21 cellular contexts compared by ENCODE assay signal in the genomic region with DNA sequence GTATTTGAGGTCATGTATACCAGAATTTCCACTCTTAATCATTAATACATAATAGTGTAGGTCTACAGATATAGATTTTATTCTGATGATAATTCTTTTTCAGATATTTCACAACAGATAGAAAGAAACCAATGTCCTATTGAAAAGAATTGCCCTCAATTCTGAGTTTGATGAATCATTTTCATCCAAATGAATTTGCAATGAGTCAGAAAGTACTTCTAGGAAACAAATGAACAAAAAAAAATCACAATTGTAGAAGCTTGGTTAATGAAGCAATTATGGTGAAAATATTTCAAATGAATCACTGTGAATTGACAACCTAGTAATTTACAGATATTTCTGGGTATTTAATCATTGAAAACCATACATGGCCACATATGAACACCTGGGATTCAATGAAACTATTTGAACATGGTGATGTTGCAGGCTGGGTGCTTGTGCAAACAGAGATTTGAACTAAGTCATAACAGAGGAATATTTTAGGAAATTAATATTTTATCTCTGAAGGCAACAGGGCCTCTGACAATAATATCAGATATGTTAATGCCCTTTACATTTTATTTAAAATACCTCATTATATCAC.
A peak's percentile ranks its signal among the peaks of the same experiment; 100 is the strongest.
DNase-seq lines count a peak whose midpoint lies in the region; FAIRE-seq and TF ChIP-seq lines count a peak whose summit lies in the region.
"Had no signal": no experiment of that assay in that cellular context is flagged by ENCODE, and none has a peak within 500 bp of the region (broad histone marks: within the 10 kb centered on the region; RNA-seq: fewer than 3 reads in every experiment).

No MANE protein-coding gene starts in this region.

- TF ChIP-seq CTCF in astrocyte (IDR thresholded peaks at IDR 0.05; ENCODE audit: insufficient read depth, low read depth, low read length) = no peak
- TF ChIP-seq CTCF in ascending aorta (IDR thresholded peaks at IDR 0.05) = no peak

- H3K9ac ChIP-seq in astrocyte (ENCODE audit: low read length) = no peak overlapping the region
- H3K9ac ChIP-seq: SK-N-SH had no signal

- H3K27me3 ChIP-seq in astrocyte (ENCODE audit: insufficient read depth, low read length) (no peaks in the 10 kb centered on the region), ascending aorta (no peaks in the 10 kb centered on the region)
- H3K27me3 ChIP-seq: thyroid gland had no signal

- H3K4me3 ChIP-seq in astrocyte (ENCODE audit: insufficient read depth, low read depth, low read length) = no peak overlapping the region
- no peak overlapping the region for H3K4me3 ChIP-seq in ascending aorta
- H3K4me3 ChIP-seq: A549, thyroid gland had no signal

- DNase-seq in AG08395 (ENCODE audit: low spot score) (peak; percentile 12), astrocyte (ENCODE audit: low read depth) (peak; percentile 56), foreskin melanocyte (peak; percentile 5), ascending aorta (ENCODE audit: low spot score in 2 of 2) (no peak), posterior cingulate gyrus (no peak), hippocampal formation (lab: John Stamatoyannopoulos, UW) (no peak), NCI-H187 (lab: John Stamatoyannopoulos, UW) (no peak)
- DNase-seq: activated naive CD8-positive, alpha-beta T cell treated with anti-CD3 and anti-CD28 coated beads, Interleukin-2, amount 50 U/mL, for 24 hours; DMS53; hypothalamus; NCI-H1105 treated with DMSO at 0.1 percent for 48 hours; NCI-H82; retina; SK-N-SH; stimulated activated naive B cell treated with anti-CD40 and anti-IgM and Interleukin-4, amounts not matched to agents 10 μg/mL and 1 μg/mL and 100 μg/mL, for 72 hours; T-helper 9 cell; thyroid gland had no signal

- H3K79me2 ChIP-seq in astrocyte (ENCODE audit: insufficient read depth, low read length) = no peaks in the 10 kb centered on the region

- no peak overlapping the region for H3K4me3 Mint-ChIP-seq in astrocyte (ENCODE audit: unreplicated experiment)
- H3K4me3 Mint-ChIP-seq: activated naive CD8-positive, alpha-beta T cell treated with anti-CD3 and anti-CD28 coated beads, Interleukin-2, amount 50 U/mL, for 24 hours; central memory CD8-positive, alpha-beta T cell; neural crest cell; stimulated activated naive B cell treated with anti-CD40 and anti-IgM and Interleukin-4, amounts not matched to agents 10 μg/mL and 1 μg/mL and 100 μg/mL, for 72 hours had no signal

- no peaks in the 10 kb centered on the region for H4K20me1 ChIP-seq in astrocyte (ENCODE audit: insufficient read depth, low read length)

- intact Hi-C loops in ascending aorta (cut with DNase I) (no loop called here), posterior cingulate gyrus (cut with DNase I) (no loop called here)

- H3K9me3 Mint-ChIP-seq in astrocyte (ENCODE audit: unreplicated experiment) = no peaks in the 10 kb centered on the region
- H3K9me3 Mint-ChIP-seq: activated naive CD8-positive, alpha-beta T cell treated with anti-CD3 and anti-CD28 coated beads, Interleukin-2, amount 50 U/mL, for 24 hours; stimulated activated naive B cell treated with anti-CD40 and anti-IgM and Interleukin-4, amounts not matched to agents 10 μg/mL and 1 μg/mL and 100 μg/mL, for 72 hours had no signal

- TF ChIP-seq RAD21 in Ishikawa (IDR thresholded peaks at IDR 0.05; ENCODE audit: low read depth) = no peak

- no peak overlapping the region for H3K27ac ChIP-seq in astrocyte (ENCODE audit: low read depth, low read length)
- H3K27ac ChIP-seq in ascending aorta = no peak overlapping the region
- H3K27ac ChIP-seq: A549, thyroid gland had no signal

- H3K4me2 ChIP-seq in astrocyte (ENCODE audit: low read length) = no peak overlapping the region
- H3K4me2 ChIP-seq: A549, SK-N-SH had no signal

- no peak overlapping the region for H3K27ac Mint-ChIP-seq in astrocyte (ENCODE audit: unreplicated experiment)
- H3K27ac Mint-ChIP-seq: activated naive CD8-positive, alpha-beta T cell treated with anti-CD3 and anti-CD28 coated beads, Interleukin-2, amount 50 U/mL, for 24 hours; stimulated activated naive B cell treated with anti-CD40 and anti-IgM and Interleukin-4, amounts not matched to agents 10 μg/mL and 1 μg/mL and 100 μg/mL, for 72 hours had no signal

- peak; percentile 33; the same call in 1 of the 2 replicates for TF ChIP-seq EP300 in Ishikawa (IDR thresholded peaks at IDR 0.05; ENCODE audit: borderline replicate concordance)

- H3K36me3 Mint-ChIP-seq in astrocyte (ENCODE audit: low read depth, unreplicated experiment) = no peaks in the 10 kb centered on the region
- H3K36me3 Mint-ChIP-seq: stimulated activated naive B cell treated with anti-CD40 and anti-IgM and Interleukin-4, amounts not matched to agents 10 μg/mL and 1 μg/mL and 100 μg/mL, for 72 hours had no signal

- no peak for FAIRE-seq in astrocyte (lab: Jason Lieb, UNC)
- FAIRE-seq: A549 had no signal

- no peaks in the 10 kb centered on the region for H3K27me3 Mint-ChIP-seq in astrocyte (ENCODE audit: low read depth, unreplicated experiment)
- H3K27me3 Mint-ChIP-seq: activated naive CD8-positive, alpha-beta T cell treated with anti-CD3 and anti-CD28 coated beads, Interleukin-2, amount 50 U/mL, for 24 hours; central memory CD8-positive, alpha-beta T cell; stimulated activated naive B cell treated with anti-CD40 and anti-IgM and Interleukin-4, amounts not matched to agents 10 μg/mL and 1 μg/mL and 100 μg/mL, for 72 hours had no signal

- no peaks in the 10 kb centered on the region for H3K9me3 ChIP-seq in astrocyte (ENCODE audit: insufficient read depth, low read depth, low read length)
- H3K9me3 ChIP-seq in ascending aorta = no peaks in the 10 kb centered on the region
- H3K9me3 ChIP-seq: A549, SK-N-SH, thyroid gland had no signal

- no peaks in the 10 kb centered on the region for H3K36me3 ChIP-seq in astrocyte (ENCODE audit: insufficient read depth, low read length)
- no peaks in the 10 kb centered on the region for H3K36me3 ChIP-seq in ascending aorta
- H3K36me3 ChIP-seq: thyroid gland had no signal

- peaks cover 4% of the 10 kb centered on the region for H3K4me1 Mint-ChIP-seq in astrocyte (ENCODE audit: low read depth, unreplicated experiment)
- H3K4me1 Mint-ChIP-seq: activated naive CD8-positive, alpha-beta T cell treated with anti-CD3 and anti-CD28 coated beads, Interleukin-2, amount 50 U/mL, for 24 hours; central memory CD8-positive, alpha-beta T cell; neural crest cell; stimulated activated naive B cell treated with anti-CD40 and anti-IgM and Interleukin-4, amounts not matched to agents 10 μg/mL and 1 μg/mL and 100 μg/mL, for 72 hours had no signal

- H3K4me1 ChIP-seq in astrocyte (ENCODE audit: insufficient read depth, low read length) = no peaks in the 10 kb centered on the region
- no peaks in the 10 kb centered on the region for H3K4me1 ChIP-seq in ascending aorta
- H3K4me1 ChIP-seq: A549, thyroid gland had no signal

- no peak overlapping the region for H2AFZ ChIP-seq in astrocyte (ENCODE audit: low read depth, low read length)

TF ChIP-seq in Ishikawa, 13 proteins besides CTCF, POLR2A, EP300 and RAD21:
- no peak for TF ChIP-seq EGR1 (IDR thresholded peaks at IDR 0.05)
- TF ChIP-seq TEAD4 (IDR thresholded peaks at IDR 0.05) = 0 out of 2 replicates have a peak, but pooled peaks have one; percentile 18

Comparison
In these comparisons a context has a peak if more than half of its experiments do, and no peak if none do; other contexts are left out.
1. DNase-seq: peak in AG08395 (single experiment), astrocyte (single experiment) and foreskin melanocyte (single experiment); none in ascending aorta (0 of 2), posterior cingulate gyrus (0 of 10), hippocampal formation (0 of 2) and NCI-H187 (0 of 2).